ENCODE assay signal across 27 cellular contexts in the genomic region with DNA sequence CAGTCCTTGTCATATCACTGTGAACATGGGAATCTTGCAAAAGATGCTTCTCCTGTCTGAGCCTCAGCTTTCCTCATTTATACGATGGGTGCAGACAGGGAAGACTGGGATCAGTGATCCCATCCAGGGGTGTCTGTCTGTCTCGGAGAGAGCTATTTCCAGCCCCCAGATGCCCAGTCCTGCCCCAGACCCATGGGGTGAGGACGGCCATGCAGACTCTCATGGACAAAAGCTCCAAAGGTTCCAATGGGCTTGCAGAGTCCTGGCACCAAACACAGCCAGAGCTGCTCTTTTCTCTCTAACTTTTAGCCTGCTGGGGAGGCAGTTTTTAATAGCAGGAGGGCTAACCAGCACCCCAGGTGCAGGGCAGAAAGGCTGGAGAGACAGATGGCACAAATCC. TPM values are rescaled to one million over a fixed set of nuclear protein-coding genes. Genes with fewer than 3 reads are reported as not detected.
"Had no signal": no experiment of that assay in that cellular context is flagged by ENCODE, and none has a peak within 500 bp of the region (broad histone marks: within the 10 kb centered on the region; RNA-seq: fewer than 3 reads in every experiment).

No MANE protein-coding gene starts in this region.

- H3K4me3 ChIP-seq: adrenal gland, body of pancreas, heart left ventricle had no signal

- H3K27ac ChIP-seq: adrenal gland, body of pancreas, heart left ventricle had no signal

- H3K9me3 ChIP-seq: adrenal gland, body of pancreas, heart left ventricle had no signal

- DNase-seq: activated CD4-positive, alpha-beta memory T cell treated with anti-CD3 and anti-CD28 coated beads for 36 hours; activated CD4-positive, alpha-beta T cell treated with anti-CD3 and anti-CD28 coated beads for 36 hours; activated CD4-positive, alpha-beta T cell treated with anti-CD3 and anti-CD28 coated beads, Interleukin-2, amount 10 ng/mL, durations not matched to agents 24 days and 14 days; activated CD4-positive, CD25-positive, alpha-beta regulatory T cell; activated CD4-positive, CD25-positive, alpha-beta regulatory T cell treated with anti-CD3 and anti-CD28 coated beads, Interleukin-2, amount 50 U/mL, for 72 hours; activated CD8-positive, alpha-beta memory T cell treated with anti-CD3 and anti-CD28 coated beads, Interleukin-2, amount 10 ng/mL, durations not matched to agents 7 days and 5 days; activated CD8-positive, alpha-beta memory T cell treated with anti-CD3 and anti-CD28 coated beads, Interleukin-2, amount 50 U/mL, for 4 hours; activated CD8-positive, alpha-beta T cell treated with anti-CD3 and anti-CD28 coated beads, Interleukin-2, amount 10 ng/mL, durations not matched to agents 7 days and 5 days; activated effector memory CD4-positive, alpha-beta T cell treated with anti-CD3 and anti-CD28 coated beads, Interleukin-2, amount 50 U/mL, for 16 hours; activated naive CD4-positive, alpha-beta T cell treated with anti-CD3 and anti-CD28 coated beads for 36 hours; activated naive CD8-positive, alpha-beta T cell treated with anti-CD3 and anti-CD28 coated beads for 36 hours; activated naive CD8-positive, alpha-beta T cell treated with anti-CD3 and anti-CD28 coated beads, Interleukin-2, amount 50 U/mL, for 24 hours; activated T-cell treated with anti-CD3 and anti-CD28 coated beads, Interleukin-2, amount 50 U/mL, for 1 hour; activated T-cell treated with anti-CD3 and anti-CD28 coated beads, Interleukin-2, amount 50 U/mL, for 48 hours; amygdala; body of pancreas; cortex of kidney; dermis blood vessel endothelial cell; effector CD4-positive, alpha-beta T cell; effector memory CD8-positive, alpha-beta T cell; erythroblast; glutamatergic neuron; heart left ventricle; T-helper 2 cell had no signal

- H3K36me3 ChIP-seq: adrenal gland, heart left ventricle had no signal

- H3K27me3 ChIP-seq: adrenal gland had no signal

- H3K4me1 ChIP-seq: body of pancreas had no signal

RNA-seq across cellular contexts. Expression of gene SCUBE1, which starts 5.2 kb away (rescaled TPM):
- total RNA-seq: activated CD4-positive, alpha-beta memory T cell treated with anti-CD3 and anti-CD28 coated beads for 36 hours; activated CD4-positive, alpha-beta T cell treated with anti-CD3 and anti-CD28 coated beads for 36 hours; activated CD4-positive, alpha-beta T cell treated with anti-CD3 and anti-CD28 coated beads, Interleukin-2, amount 10 ng/mL, durations not matched to agents 24 days and 14 days; activated naive CD4-positive, alpha-beta T cell treated with anti-CD3 and anti-CD28 coated beads for 36 hours; activated T-helper 1 cell treated with anti-CD3 and anti-CD28 coated beads, Interleukin-12 subunit alpha, Interleukin-12 subunit beta, Interleukin-2, Interleukin-4 antibody, amounts not matched to agents 30 ng/mL and 10 ng/mL and 1 ng/mL, durations not matched to agents 14 hours and 24 hours and 36 hours; activated T-helper 2 cell treated with anti-CD3 and anti-CD28 coated beads, Interferon-gamma antibody, Interleukin-2, Interleukin-4, amounts not matched to agents 10 μg/mL and 5 μg/mL and 100 μg/mL, durations not matched to agents 14 hours and 24 hours and 36 hours; dermis blood vessel endothelial cell had no signal
